In genomic region chr9:136437430-136437829, GRCh38 we compare ENCODE assay signal across 8 cellular contexts. TPM values are rescaled to one million over a fixed set of nuclear protein-coding genes. Genes with fewer than 3 reads are reported as not detected.
DNase-seq lines count a peak whose midpoint lies in the region; ATAC-seq and TF ChIP-seq lines count a peak whose summit lies in the region.

No MANE protein-coding gene starts in this region.

- CTCF ChIA-PET in PC-9 (lab: Charles Lee): interaction anchor here (0.9 kb wide), 1 partner anchor 91 kb away, joined by 3 read pairs; no protein-coding TSS in a partner anchor

- TF ChIP-seq CTCF in PC-9 (conservative IDR thresholded peaks at IDR 0.05) (no peak), epithelial cell of proximal tubule (conservative IDR thresholded peaks at IDR 0.05; ENCODE audit: low read depth, low read length) (no peak), psoas muscle (IDR thresholded peaks at IDR 0.05) (no peak)

- H3K9me3 ChIP-seq in PC-9 (ENCODE audit: insufficient read depth, low read depth): no peaks in the 10 kb centered on the region
- H3K9me3 ChIP-seq in psoas muscle: no peaks in the 10 kb centered on the region

- ATAC-seq in psoas muscle (peak; percentile 15 to 33 (median 22)), HG03442 (IDR thresholded peaks at IDR 0.05; ENCODE audit: unreplicated experiment) (no peak), HG03342 (IDR thresholded peaks at IDR 0.05; ENCODE audit: unreplicated experiment) (no peak)

- BruUV-seq in PC-9 (replicated peaks; lab: Mats Ljungman, UMichigan): no TSS peak

- H3K27me3 ChIP-seq in PC-9 (ENCODE audit: insufficient read depth, low read depth) (no peaks in the 10 kb centered on the region), psoas muscle (ENCODE audit: insufficient read depth in 3 of 3, low read length in 2 of 3) (no peaks in the 10 kb centered on the region)

- intact Hi-C loops in PC-9 (cut with micrococcal nuclease; ENCODE audit: unreplicated experiment) (no loop called here), psoas muscle (cut with DNase I) (no loop called here)

- H3K4me3 ChIP-seq in PC-9 (peak overlapping the region; percentile 14; the same call in 1 of the 2 replicates), epithelial cell of proximal tubule (ENCODE audit: low read depth, low read length) (peak overlapping the region; percentile 84), psoas muscle (peak overlapping the region; percentile 95)

- POLR2A ChIA-PET in PC-9 (lab: Charles Lee; ENCODE audit: unreplicated experiment): interaction anchor here (0.7 kb wide), 1 partner anchor 63 kb away, joined by 4 read pairs; no protein-coding TSS in a partner anchor

- H4K20me1 ChIP-seq in PC-9 (ENCODE audit: insufficient read depth): peaks cover 35% of the 10 kb centered on the region

- WGBS in psoas muscle, 3 donors: 47 to 71% (median 65%) methylated on average over 8 of the region's 8 CpGs

- DNase-seq in ELR (ENCODE audit: low read depth) (peak; percentile 20), PC-9 (peak in 1 of 2 experiments; percentile 20), epithelial cell of proximal tubule (ENCODE audit: low read depth) (no peak), psoas muscle (no peak), NCI-H1694 (lab: John Stamatoyannopoulos, UW) (no peak), NCI-H345 treated with DMSO at 0.1 percent for 48 hours (lab: John Stamatoyannopoulos, UW; ENCODE audit: unreplicated experiment) (no peak)

- H3F3A ChIP-seq in PC-9 (ENCODE audit: insufficient read depth, low read depth): peaks cover 25% of the 10 kb centered on the region

- H3K9me2 ChIP-seq in PC-9 (ENCODE audit: insufficient read depth): no peaks in the 10 kb centered on the region

- H3K27ac ChIP-seq in PC-9 (no peak overlapping the region), psoas muscle (no peak overlapping the region)

- H3K79me2 ChIP-seq in PC-9 (ENCODE audit: low read depth): peaks cover 20% of the 10 kb centered on the region; the same call in 1 of the 2 replicates

- H2AFZ ChIP-seq in PC-9: no peak overlapping the region

- H3K4me1 ChIP-seq in PC-9 (replicated peaks; ENCODE audit: insufficient read depth) (peaks cover 10% of the 10 kb centered on the region), psoas muscle (peaks cover 26% of the 10 kb centered on the region)

- H3K4me2 ChIP-seq in PC-9: peak overlapping the region; percentile 95

- H3K36me3 ChIP-seq in PC-9 (ENCODE audit: low read depth): no peaks in the 10 kb centered on the region
- peaks cover 0 to 39% of the 10 kb centered on the region in 2 donors for H3K36me3 ChIP-seq in psoas muscle (ENCODE audit: insufficient read depth in 1 of 2, low read depth in 1 of 2)

RNA-seq across cellular contexts. Expression of gene INPP5E, which starts 2.2 kb away (rescaled TPM):
- total RNA-seq in PC-9 (2021) (18.2 and 22.5 TPM in 2 replicates), epithelial cell of proximal tubule (20.3 and 21.1 TPM in 2 replicates), psoas muscle (1 to 10 TPM; 4.9 to 9.6 (median 7.4) TPM)
- 1 to 10 TPM; 4.7 to 5.3 (median 4.8) TPM for polyA plus RNA-seq in psoas muscle

RNA-seq across cellular contexts. Expression of gene PMPCA, which starts 27.0 kb away (rescaled TPM):
- total RNA-seq in PC-9 (2021) (78.1 and 86.5 TPM in 2 replicates), epithelial cell of proximal tubule (50.7 and 82.5 TPM in 2 replicates), psoas muscle (10 to 100 TPM; 52.4 to 68.7 (median 60.6) TPM)
- polyA plus RNA-seq in psoas muscle: 100 to 1,000 TPM in 1 of 3 donors, 10 to 100 TPM in 2; 42.4 to 116 (median 97.5) TPM

RNA-seq across cellular contexts. Expression of gene ENTR1, which starts 27.0 kb away (rescaled TPM):
- 67.9 and 82.9 TPM in 2 replicates for total RNA-seq in PC-9 (2021)
- 57.5 and 87.6 TPM in 2 replicates for total RNA-seq in epithelial cell of proximal tubule
- total RNA-seq in psoas muscle: 10 to 100 TPM; 16.0 to 39.0 (median 32.3) TPM
- 10 to 100 TPM; 24.6 to 53.0 (median 45.4) TPM for polyA plus RNA-seq in psoas muscle

RNA-seq across cellular contexts. Expression of gene SNAPC4, which starts 37.5 kb away (rescaled TPM):
- total RNA-seq in PC-9 (2021) (13.3 and 14.4 TPM in 2 replicates), epithelial cell of proximal tubule (15.0 and 22.4 TPM in 2 replicates), psoas muscle (1 to 10 TPM; 3.5 to 4.9 (median 4.5) TPM)
- polyA plus RNA-seq in psoas muscle: 1 to 10 TPM; 3.1 to 6.5 (median 5.1) TPM

RNA-seq across cellular contexts. Expression of gene SEC16A, which starts 45.4 kb away (rescaled TPM):
- 81.8 and 90.1 TPM in 2 replicates for total RNA-seq in PC-9 (2021)
- total RNA-seq in epithelial cell of proximal tubule: 36.4 and 41.7 TPM in 2 replicates
- total RNA-seq in psoas muscle: 10 to 100 TPM; 31.5 to 40.0 (median 37.0) TPM
- 10 to 100 TPM; 22.3 to 27.6 (median 26.1) TPM for polyA plus RNA-seq in psoas muscle

Comparison
In these comparisons a context has a peak if more than half of its experiments do, and no peak if none do; other contexts are left out.
1. H3K4me3 ChIP-seq: peak in every context shown above with its lines; median percentile 95 in psoas muscle; 84 in epithelial cell of proximal tubule; 14 in PC-9.
2. ATAC-seq: peak in psoas muscle (4 of 4); none in HG03442 (single experiment) and HG03342 (single experiment).